8 cellular contexts compared by ENCODE assay signal in the genomic region with DNA sequence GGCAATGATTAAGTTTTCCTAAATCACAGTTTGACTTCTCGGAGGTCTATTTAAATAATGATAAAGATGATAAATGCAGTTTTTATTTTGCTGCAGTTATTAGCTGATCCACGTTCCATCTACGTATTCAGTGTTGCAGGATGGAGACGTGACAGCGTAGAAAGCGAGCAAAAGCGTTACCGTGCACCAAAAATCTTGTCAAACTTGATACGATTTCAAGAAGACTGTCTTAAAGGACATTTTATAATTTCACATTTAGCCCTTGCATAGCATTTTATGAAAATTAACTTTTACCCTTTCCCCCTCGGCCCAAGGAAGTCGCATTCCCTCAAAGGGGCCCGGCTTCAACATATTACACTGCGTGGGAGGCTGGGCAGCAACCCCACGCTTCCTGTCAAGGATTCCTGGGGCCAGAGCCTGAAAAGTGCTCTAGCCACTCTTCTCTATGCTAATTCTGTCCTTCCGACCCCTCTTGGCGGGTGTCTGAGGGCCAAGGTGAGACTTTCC. TPM values are rescaled to one million over a fixed set of nuclear protein-coding genes. Genes with fewer than 3 reads are reported as not detected.
A peak's percentile ranks its signal among the peaks of the same experiment; 100 is the strongest.
DNase-seq lines count a peak whose midpoint lies in the region; ATAC-seq and TF ChIP-seq lines count a peak whose summit lies in the region.

No MANE protein-coding gene starts in this region.

- H3K27ac Mint-ChIP-seq in naive thymus-derived CD8-positive, alpha-beta T cell, result peak overlapping the region; percentile 97 to 100 (median 99)

- H3K36me3 ChIP-seq in BE2C, result no peaks in the 10 kb centered on the region
- H3K36me3 ChIP-seq in effector memory CD4-positive, alpha-beta T cell (ENCODE audit: control insufficient read depth, insufficient read depth, low read length), result no peaks in the 10 kb centered on the region

- DNase-seq in BE2C (no peak), M059J (ENCODE audit: low read depth) (peak; percentile 8), UCSD-AML1 (lab: John Stamatoyannopoulos, UW; ENCODE audit: unreplicated experiment) (no peak), NCI-H446 treated with DMSO at 0.1 percent for 48 hours (lab: John Stamatoyannopoulos, UW) (no peak), NCI-H146 treated with DMSO at 0.1 percent for 48 hours (lab: John Stamatoyannopoulos, UW; ENCODE audit: unreplicated experiment) (no peak), KG1 (lab: John Stamatoyannopoulos, UW) (no peak)
- no peak for DNase-seq in effector memory CD4-positive, alpha-beta T cell
- no peak for DNase-seq in naive thymus-derived CD8-positive, alpha-beta T cell

- H3K4me1 ChIP-seq in BE2C, result no peaks in the 10 kb centered on the region
- H3K4me1 ChIP-seq in effector memory CD4-positive, alpha-beta T cell (ENCODE audit: control insufficient read depth, insufficient read depth, low read length, poor library complexity, severe bottlenecking), result peaks cover 17% of the 10 kb centered on the region

- H3K27ac ChIP-seq in effector memory CD4-positive, alpha-beta T cell (ENCODE audit: insufficient read depth, low read length, poor library complexity, severe bottlenecking), result peak overlapping the region; percentile 94

- peaks cover 0 to 2% (median 2%) of the 10 kb centered on the region in 3 donors for H3K36me3 Mint-ChIP-seq in naive thymus-derived CD8-positive, alpha-beta T cell

- no peaks in the 10 kb centered on the region for H3K9me3 Mint-ChIP-seq in naive thymus-derived CD8-positive, alpha-beta T cell

- ATAC-seq in naive thymus-derived CD8-positive, alpha-beta T cell, result no peak

- H3K9me3 ChIP-seq in BE2C, result no peaks in the 10 kb centered on the region
- H3K9me3 ChIP-seq in effector memory CD4-positive, alpha-beta T cell (ENCODE audit: control insufficient read depth, low read length), result no peaks in the 10 kb centered on the region

- H3K4me1 Mint-ChIP-seq in naive thymus-derived CD8-positive, alpha-beta T cell, result peaks cover 17 to 48% (median 41%) of the 10 kb centered on the region in 4 donors

- H3K27me3 ChIP-seq in BE2C, result peaks cover 29% of the 10 kb centered on the region
- H3K27me3 ChIP-seq in effector memory CD4-positive, alpha-beta T cell (replicated peaks; ENCODE audit: control insufficient read depth, insufficient read depth, low read length, poor library complexity, severe bottlenecking), result no peaks in the 10 kb centered on the region

- H3K4me3 ChIP-seq in BE2C (ENCODE audit: low read depth, low read length), result peak overlapping the region; percentile 78
- peak overlapping the region; percentile 72 for H3K4me3 ChIP-seq in effector memory CD4-positive, alpha-beta T cell (ENCODE audit: insufficient read depth, low read depth, low read length, poor library complexity, severe bottlenecking)

- POLR2A ChIA-PET in naive thymus-derived CD8-positive, alpha-beta T cell (lab: Charles Lee), result interaction anchor here (0.5 to 3.3 kb wide), 15 partner anchors 7 to 1531 kb away, joined by 3 to 35 read pairs (median 4); a partner anchor contains a TSS

- no peak for TF ChIP-seq CTCF in BE2C (IDR thresholded peaks at IDR 0.05; ENCODE audit: low read depth, low read length)

- peak overlapping the region; percentile 90 to 98 (median 96) for H3K4me3 Mint-ChIP-seq in naive thymus-derived CD8-positive, alpha-beta T cell

- H3K27me3 Mint-ChIP-seq in naive thymus-derived CD8-positive, alpha-beta T cell, result peaks cover 0 to 21% (median 2%) of the 10 kb centered on the region in 5 donors

RNA-seq across cellular contexts. Expression of a gene that starts 7.1 kb away (rescaled TPM):
- polyA plus RNA-seq in BE2C (2012; ENCODE audit: insufficient read depth, insufficient read length, low read depth), result 36.3 TPM
- 5.2 and 7.8 TPM in 2 replicates for total RNA-seq in M059J (2014; rRNA removed; shearing (Covaris generic))
- 10 to 100 TPM; 29.6 to 30.4 TPM for total RNA-seq in naive thymus-derived CD8-positive, alpha-beta T cell
- polyA plus RNA-seq in naive thymus-derived CD8-positive, alpha-beta T cell, result 1 to 10 TPM; 4.4 to 4.7 (median 4.6) TPM

RNA-seq across cellular contexts. Expression of a gene that starts 18.9 kb away (rescaled TPM):
- 4.0 TPM for polyA plus RNA-seq in BE2C (2012; ENCODE audit: insufficient read depth, insufficient read length, low read depth)
- total RNA-seq in M059J (2014; rRNA removed; shearing (Covaris generic)), result 1.6 and 1.8 TPM in 2 replicates
- total RNA-seq in naive thymus-derived CD8-positive, alpha-beta T cell, result 10 to 100 TPM; 11.6 to 12.9 TPM
- polyA plus RNA-seq in naive thymus-derived CD8-positive, alpha-beta T cell, result under 1 TPM; 0.24 to 0.51 (median 0.39) TPM
